ENCODE assay signal across 16 cellular contexts in the genomic region with DNA sequence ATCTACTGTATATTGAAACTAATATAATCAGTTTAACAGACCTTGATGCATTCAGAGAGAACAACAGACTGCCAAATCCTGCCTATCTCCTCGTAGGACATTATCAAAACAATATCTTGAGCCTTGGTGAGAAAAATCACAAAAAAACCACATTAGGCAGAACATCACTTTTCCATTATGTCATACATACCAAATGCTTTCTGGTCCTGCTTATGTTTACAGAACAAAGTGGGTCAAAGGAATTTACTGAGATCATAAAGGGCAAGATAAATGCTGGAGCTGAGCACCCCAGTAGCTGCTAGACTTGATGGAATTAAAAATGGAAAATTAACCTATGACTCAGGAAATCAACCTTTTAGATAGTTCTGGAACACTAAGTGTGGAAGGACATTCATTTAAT.
"Had no signal": no experiment of that assay in that cellular context is flagged by ENCODE, and none has a peak within 500 bp of the region (broad histone marks: within the 10 kb centered on the region; RNA-seq: fewer than 3 reads in every experiment).

No MANE protein-coding gene starts in this region.

- H3K27ac ChIP-seq: ovary, testis, VCaP had no signal

- H3K27me3 ChIP-seq: ovary, testis had no signal

- DNase-seq: activated CD4-positive, alpha-beta memory T cell treated with anti-CD3 and anti-CD28 coated beads, Interleukin-2, amount 10 ng/mL, durations not matched to agents 7 days and 5 days; activated CD4-positive, alpha-beta T cell treated with anti-CD3 and anti-CD28 coated beads for 36 hours; activated naive CD8-positive, alpha-beta T cell treated with anti-CD3 and anti-CD28 coated beads, Interleukin-2, amount 10 ng/mL, durations not matched to agents 7 days and 5 days; activated T-cell treated with anti-CD3 and anti-CD28 coated beads, Interleukin-2, amount 50 U/mL, for 72 hours; aorta; effector CD8-positive, alpha-beta T cell; glutamatergic neuron; mammary epithelial cell; nephron progenitor cell; ovary; stimulated activated CD4-positive, alpha-beta T cell treated with anti-CD3 and anti-CD28 coated beads, Interleukin-4, amount 100 ng/mL, for 4 hours; stimulated activated naive CD8-positive, alpha-beta T cell treated with anti-CD3 and anti-CD28 coated beads, Interleukin-15, amount 100 ng/mL, for 72 hours; T-cell; testis had no signal

- H3K9me3 ChIP-seq: ovary, testis had no signal

- H3K4me3 ChIP-seq: coronary artery, ovary, testis had no signal

- ATAC-seq: activated CD4-positive, alpha-beta T cell treated with anti-CD3 and anti-CD28 coated beads for 36 hours; activated T-cell treated with anti-CD3 and anti-CD28 coated beads, Interleukin-2, amount 50 U/mL, for 72 hours; stimulated activated naive CD8-positive, alpha-beta T cell treated with anti-CD3 and anti-CD28 coated beads, Interleukin-15, amount 100 ng/mL, for 72 hours; T-cell had no signal

- H3K4me1 ChIP-seq: testis had no signal

- H3K36me3 ChIP-seq: ovary had no signal
